1 cellular context compared by ENCODE assay signal in the genomic region with DNA sequence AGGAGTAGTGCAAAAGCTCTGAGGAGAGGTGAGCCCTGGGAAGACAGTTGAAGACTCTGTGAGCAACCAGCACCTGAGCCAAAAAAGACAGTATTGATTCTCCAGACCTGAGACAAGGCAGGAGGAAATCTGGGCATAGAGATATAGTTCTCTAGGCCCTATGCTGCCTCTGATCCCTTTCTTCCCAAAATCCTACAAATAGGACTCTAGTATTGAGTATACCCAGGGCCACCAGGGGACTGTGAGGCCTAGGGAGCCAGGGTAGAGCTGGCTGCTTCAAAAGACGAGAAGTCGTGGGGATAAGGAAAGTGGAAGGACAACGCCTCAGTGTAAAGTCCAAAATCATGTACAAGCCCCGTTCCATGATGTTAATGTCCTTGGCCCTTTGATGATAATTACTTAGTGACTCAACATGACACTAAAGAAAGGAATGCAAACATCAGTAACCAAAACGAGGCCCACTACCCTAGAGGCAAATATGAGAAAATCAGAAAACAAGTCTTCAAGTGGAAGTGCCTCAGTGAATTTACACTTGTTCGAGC.
TF ChIP-seq lines count a peak whose summit lies in the region.

No MANE protein-coding gene starts in this region.

TF ChIP-seq in IMR-90, 13 proteins besides CTCF, POLR2A, EP300 and RAD21:
- no peak for TF ChIP-seq RCOR1 (IDR thresholded peaks at IDR 0.05; ENCODE audit: insufficient replicate concordance, low read length)
- TF ChIP-seq MAFK (IDR thresholded peaks at IDR 0.05; ENCODE audit: low read depth, low read length) = no peak
- no peak for TF ChIP-seq MXI1 (IDR thresholded peaks at IDR 0.05; ENCODE audit: borderline replicate concordance, low read depth, low read length)
- no peak for TF ChIP-seq CEBPB (IDR thresholded peaks at IDR 0.05; ENCODE audit: low read depth, low read length)
- TF ChIP-seq ELK1 (IDR thresholded peaks at IDR 0.05; ENCODE audit: borderline replicate concordance, low read depth, low read length) = no peak
- TF ChIP-seq BHLHE40 (IDR thresholded peaks at IDR 0.05; ENCODE audit: low read depth, low read length) = no peak
